Comparison of ENCODE assay signal across 31 cellular contexts in genomic region chr5:68440255-68440654, GRCh38.
"Had no signal": no experiment of that assay in that cellular context is flagged by ENCODE, and none has a peak within 500 bp of the region (broad histone marks: within the 10 kb centered on the region; RNA-seq: fewer than 3 reads in every experiment).

No MANE protein-coding gene starts in this region.

- DNase-seq: activated CD4-positive, alpha-beta T cell treated with anti-CD3 and anti-CD28 coated beads, Interleukin-2, amount 10 ng/mL, durations not matched to agents 24 days and 14 days; activated CD4-positive, alpha-beta T cell treated with anti-CD3 and anti-CD28 coated beads, Interleukin-2, amount 50 U/mL, for 4 hours; activated CD4-positive, CD25-positive, alpha-beta regulatory T cell; activated CD8-positive, alpha-beta T cell treated with anti-CD3 and anti-CD28 coated beads for 36 hours; activated gamma-delta T cell; activated naive CD4-positive, alpha-beta T cell treated with Interleukin-2 at 50 U/mL for 16 hours; activated T-cell treated with anti-CD3 and anti-CD28 coated beads, Interleukin-2, amount 50 U/mL, for 1 hour; activated T-cell treated with anti-CD3 and anti-CD28 coated beads, Interleukin-2, amount 50 U/mL, for 72 hours; anterior cingulate cortex; caudate nucleus; cerebellar nuclear complex; Kasumi-1; KBM-7; MG63; NCI-H1048; NCI-H1436 treated with DMSO at 0.1 percent for 48 hours; NCI-H1694 treated with DMSO at 0.1 percent for 48 hours; NCI-H2029; NCI-H510A; NCI-H526; NCI-H748 treated with DMSO at 0.1 percent for 48 hours; Right ventricle myocardium superior; SW 1271; T-helper 1 cell; T-helper 2 cell; T-helper 9 cell; WERI-Rb-1 had no signal

- H3K27ac Mint-ChIP-seq: activated naive CD4-positive, alpha-beta T cell treated with anti-CD3 and anti-CD28 coated beads, Interleukin-2, amount 50 U/mL, for 24 hours; activated T-cell treated with anti-CD3 and anti-CD28 coated beads, Interleukin-2, amount 50 U/mL, for 72 hours; activated T-helper 2 cell treated with anti-CD3 and anti-CD28 coated beads, Interferon-gamma antibody, Interleukin-2, Interleukin-4, amounts not matched to agents 10 μg/mL and 5 μg/mL and 100 μg/mL, durations not matched to agents 14 hours and 24 hours and 36 hours had no signal

- FAIRE-seq: bronchial epithelial cell had no signal

- H3K27ac ChIP-seq: WERI-Rb-1 had no signal

- H3K9me3 Mint-ChIP-seq: activated CD8-positive, alpha-beta T cell treated with anti-CD3 and anti-CD28 coated beads for 36 hours; activated naive CD4-positive, alpha-beta T cell treated with anti-CD3 and anti-CD28 coated beads, Interleukin-2, amount 50 U/mL, for 24 hours; activated T-cell treated with anti-CD3 and anti-CD28 coated beads, Interleukin-2, amount 50 U/mL, for 72 hours; activated T-helper 2 cell treated with anti-CD3 and anti-CD28 coated beads, Interferon-gamma antibody, Interleukin-2, Interleukin-4, amounts not matched to agents 10 μg/mL and 5 μg/mL and 100 μg/mL, durations not matched to agents 14 hours and 24 hours and 36 hours; brain had no signal

- H3K36me3 Mint-ChIP-seq: activated naive CD4-positive, alpha-beta T cell treated with anti-CD3 and anti-CD28 coated beads, Interleukin-2, amount 50 U/mL, for 24 hours; brain had no signal

- H3K4me3 ChIP-seq: MG63 had no signal

- H3K27me3 Mint-ChIP-seq: activated naive CD4-positive, alpha-beta T cell treated with anti-CD3 and anti-CD28 coated beads, Interleukin-2, amount 50 U/mL, for 24 hours; brain had no signal

- H3K27me3 ChIP-seq: MG63 had no signal

- ATAC-seq: activated CD8-positive, alpha-beta T cell treated with anti-CD3 and anti-CD28 coated beads for 36 hours; activated T-cell treated with anti-CD3 and anti-CD28 coated beads, Interleukin-2, amount 50 U/mL, for 72 hours had no signal

- H3K9me3 ChIP-seq: MG63 had no signal

- H3K4me3 Mint-ChIP-seq: activated CD4-positive, alpha-beta T cell treated with anti-CD3 and anti-CD28 coated beads, Interleukin-2, amount 10 ng/mL, durations not matched to agents 24 days and 14 days; activated CD8-positive, alpha-beta T cell treated with anti-CD3 and anti-CD28 coated beads for 36 hours; activated naive CD4-positive, alpha-beta T cell treated with anti-CD3 and anti-CD28 coated beads, Interleukin-2, amount 50 U/mL, for 24 hours; activated T-cell treated with anti-CD3 and anti-CD28 coated beads, Interleukin-2, amount 50 U/mL, for 72 hours; brain had no signal

- H3K36me3 ChIP-seq: MG63, WERI-Rb-1 had no signal
